16 cellular contexts compared by ENCODE assay signal in genomic region chr12:49470986-49471385, GRCh38.
"Had no signal": no experiment of that assay in that cellular context is flagged by ENCODE, and none has a peak within 500 bp of the region (broad histone marks: within the 10 kb centered on the region; RNA-seq: fewer than 3 reads in every experiment).

No MANE protein-coding gene starts in this region.

- DNase-seq: activated CD4-positive, alpha-beta T cell treated with anti-CD3 and anti-CD28 coated beads, Interleukin-2, amount 10 ng/mL, durations not matched to agents 7 days and 5 days; activated CD4-positive, CD25-positive, alpha-beta regulatory T cell; activated effector memory CD4-positive, alpha-beta T cell treated with Interleukin-2 at 50 U/mL for 16 hours; brain microvascular endothelial cell; cerebellar nuclear complex; dermis blood vessel endothelial cell; endodermal cell; immature natural killer cell; left colon; retina; stimulated activated CD4-positive, alpha-beta T cell treated with anti-CD3 and anti-CD28 coated beads, Interleukin-4, amount 100 ng/mL, for 4 hours; T-helper 2 cell had no signal

- H3K27me3 ChIP-seq: brain microvascular endothelial cell, foreskin keratinocyte had no signal

- H3K4me1 ChIP-seq: foreskin keratinocyte had no signal

- H3K4me3 ChIP-seq: lung had no signal

- H3K27ac ChIP-seq: brain microvascular endothelial cell, foreskin keratinocyte had no signal

- ATAC-seq: activated naive CD4-positive, alpha-beta T cell treated with anti-CD3 and anti-CD28 coated beads, Interleukin-2, amount 50 U/mL, for 72 hours; foreskin keratinocyte; left colon had no signal

- FAIRE-seq: TTC549 had no signal
